ENCODE assay signal across 1 cellular context in the genomic region with DNA sequence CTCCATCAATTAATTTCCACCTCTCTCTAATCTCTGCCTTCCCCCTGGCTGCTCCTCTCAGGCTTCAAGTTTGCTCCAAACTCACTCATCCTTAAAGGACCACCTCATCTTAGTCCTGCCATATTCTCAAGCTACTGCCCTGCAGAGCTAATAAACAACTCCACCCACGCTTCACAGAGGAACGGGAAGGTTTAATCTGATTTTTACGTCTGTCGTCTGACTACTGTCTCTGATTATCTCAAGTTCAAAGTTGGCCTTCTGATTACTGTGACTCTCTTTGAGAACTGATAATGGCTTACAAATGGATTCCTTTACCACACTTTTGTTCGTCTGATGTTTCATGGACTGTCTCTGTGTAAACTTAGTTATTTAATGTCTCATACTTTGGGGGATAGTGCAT.
TF ChIP-seq lines count a peak whose summit lies in the region.

No MANE protein-coding gene starts in this region.

TF ChIP-seq in IMR-90, 13 proteins besides CTCF, POLR2A, EP300 and RAD21:
- TF ChIP-seq BHLHE40 (IDR thresholded peaks at IDR 0.05; ENCODE audit: low read depth, low read length) = peak; percentile 48; the same call in 1 of the 2 replicates
- no peak for TF ChIP-seq CEBPB (IDR thresholded peaks at IDR 0.05; ENCODE audit: low read depth, low read length)
